Comparison of ENCODE assay signal across 21 cellular contexts in the genomic region with DNA sequence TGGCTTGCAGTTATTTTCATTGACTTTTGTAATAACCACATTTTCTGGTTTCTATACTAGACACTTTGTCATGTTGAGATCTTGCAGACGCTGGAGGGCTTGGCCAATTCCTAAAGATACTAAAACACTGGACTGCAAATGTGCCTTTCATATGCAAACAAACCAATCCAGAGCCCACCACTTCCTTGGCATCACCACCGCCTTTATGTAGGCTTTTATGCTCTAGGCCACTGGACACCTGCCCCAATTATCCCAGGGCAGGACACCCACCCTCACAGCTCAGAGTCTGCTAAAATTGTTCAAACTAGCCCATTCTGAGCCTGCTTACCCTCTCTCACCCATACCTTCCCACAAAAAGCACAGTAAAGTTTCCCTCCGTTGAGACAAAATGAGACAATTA.
"Had no signal": no experiment of that assay in that cellular context is flagged by ENCODE, and none has a peak within 500 bp of the region (broad histone marks: within the 10 kb centered on the region; RNA-seq: fewer than 3 reads in every experiment).

No MANE protein-coding gene starts in this region.

- H3K9me3 Mint-ChIP-seq: activated T-cell treated with anti-CD3 and anti-CD28 coated beads, Interleukin-2, amount 50 U/mL, for 4 hours; activated T-helper 2 cell treated with anti-CD3 and anti-CD28 coated beads, Interferon-gamma antibody, Interleukin-2, Interleukin-4, amounts not matched to agents 10 μg/mL and 5 μg/mL and 100 μg/mL, durations not matched to agents 14 hours and 24 hours and 36 hours; dendritic cell treated with granulocyte-macrophage colony-stimulating factor and Interleukin-4, amounts not matched to agents 40 ng/mL and 50 ng/mL, for 4 days; memory B cell; nephron progenitor cell; stimulated activated naive B cell treated with anti-CD40 and anti-IgM and Interleukin-4, amounts not matched to agents 10 μg/mL and 1 μg/mL and 100 μg/mL, for 72 hours; T-helper 1 cell treated with Interleukin-12 subunit alpha and Interleukin-12 subunit beta and Interleukin-4 antibody, amounts not matched to agents 30 μg/mL and 1 μg/mL, for 36 hours; WTC11 had no signal

- H3K79me2 ChIP-seq: parathyroid adenoma had no signal

- DNase-seq: activated CD8-positive, alpha-beta memory T cell treated with anti-CD3 and anti-CD28 coated beads, Interleukin-2, amount 50 U/mL, for 4 hours; activated naive CD4-positive, alpha-beta T cell; activated T-cell treated with anti-CD3 and anti-CD28 coated beads, Interleukin-2, amount 50 U/mL, for 4 hours; amniotic stem cell; cerebellar nuclear complex; effector CD8-positive, alpha-beta T cell; gastrocnemius medialis; left cardiac atrium; nephron progenitor cell; stimulated activated CD4-positive, alpha-beta T cell treated with anti-CD3 and anti-CD28 coated beads, Interleukin-2, amount 100 ng/mL, for 48 hours; stimulated activated CD8-positive, alpha-beta memory T cell treated with anti-CD3 and anti-CD28 coated beads, Interleukin-4, amount 100 ng/mL, for 48 hours; stimulated activated naive B cell treated with anti-CD40 and anti-IgM and Interleukin-4, amounts not matched to agents 10 μg/mL and 1 μg/mL and 100 μg/mL, for 72 hours; T1000 had no signal

- H3K4me3 ChIP-seq: gastrocnemius medialis had no signal

- H2AFZ ChIP-seq: parathyroid adenoma had no signal

- H3K27me3 ChIP-seq: gastrocnemius medialis had no signal

- H3K9ac ChIP-seq: parathyroid adenoma had no signal

- H3K36me3 ChIP-seq: gastrocnemius medialis had no signal

- H3K36me3 Mint-ChIP-seq: activated naive CD8-positive, alpha-beta T cell; memory B cell; stimulated activated naive B cell treated with anti-CD40 and anti-IgM and Interleukin-4, amounts not matched to agents 10 μg/mL and 1 μg/mL and 100 μg/mL, for 72 hours; type B pancreatic cell; WTC11 had no signal

- H3K4me3 Mint-ChIP-seq: activated naive CD8-positive, alpha-beta T cell; activated T-cell treated with anti-CD3 and anti-CD28 coated beads, Interleukin-2, amount 50 U/mL, for 4 hours; dendritic cell treated with granulocyte-macrophage colony-stimulating factor and Interleukin-4, amounts not matched to agents 40 ng/mL and 50 ng/mL, for 4 days; memory B cell; nephron progenitor cell; stimulated activated naive B cell treated with anti-CD40 and anti-IgM and Interleukin-4, amounts not matched to agents 10 μg/mL and 1 μg/mL and 100 μg/mL, for 72 hours; T-helper 1 cell treated with Interleukin-12 subunit alpha and Interleukin-12 subunit beta and Interleukin-4 antibody, amounts not matched to agents 30 μg/mL and 1 μg/mL, for 36 hours; type B pancreatic cell; WTC11 had no signal

- H3K9me3 ChIP-seq: gastrocnemius medialis had no signal

- H3K4me1 ChIP-seq: gastrocnemius medialis, parathyroid adenoma had no signal

- H3K4me1 Mint-ChIP-seq: memory B cell; nephron progenitor cell; stimulated activated naive B cell treated with anti-CD40 and anti-IgM and Interleukin-4, amounts not matched to agents 10 μg/mL and 1 μg/mL and 100 μg/mL, for 72 hours had no signal

- H3K27ac Mint-ChIP-seq: activated naive CD8-positive, alpha-beta T cell; activated T-helper 2 cell treated with anti-CD3 and anti-CD28 coated beads, Interferon-gamma antibody, Interleukin-2, Interleukin-4, amounts not matched to agents 10 μg/mL and 5 μg/mL and 100 μg/mL, durations not matched to agents 14 hours and 24 hours and 36 hours; dendritic cell treated with granulocyte-macrophage colony-stimulating factor and Interleukin-4, amounts not matched to agents 40 ng/mL and 50 ng/mL, for 4 days; memory B cell; nephron progenitor cell; stimulated activated naive B cell treated with anti-CD40 and anti-IgM and Interleukin-4, amounts not matched to agents 10 μg/mL and 1 μg/mL and 100 μg/mL, for 72 hours; T-helper 1 cell treated with Interleukin-12 subunit alpha and Interleukin-12 subunit beta and Interleukin-4 antibody, amounts not matched to agents 30 μg/mL and 1 μg/mL, for 36 hours; type B pancreatic cell; WTC11 had no signal

- H3K27ac ChIP-seq: gastrocnemius medialis, parathyroid adenoma had no signal

- ATAC-seq: activated T-cell treated with anti-CD3 and anti-CD28 coated beads, Interleukin-2, amount 50 U/mL, for 4 hours; gastrocnemius medialis; left cardiac atrium; stimulated activated naive B cell treated with anti-CD40 and anti-IgM and Interleukin-4, amounts not matched to agents 10 μg/mL and 1 μg/mL and 100 μg/mL, for 72 hours; WTC11 had no signal
